In the genomic region with DNA sequence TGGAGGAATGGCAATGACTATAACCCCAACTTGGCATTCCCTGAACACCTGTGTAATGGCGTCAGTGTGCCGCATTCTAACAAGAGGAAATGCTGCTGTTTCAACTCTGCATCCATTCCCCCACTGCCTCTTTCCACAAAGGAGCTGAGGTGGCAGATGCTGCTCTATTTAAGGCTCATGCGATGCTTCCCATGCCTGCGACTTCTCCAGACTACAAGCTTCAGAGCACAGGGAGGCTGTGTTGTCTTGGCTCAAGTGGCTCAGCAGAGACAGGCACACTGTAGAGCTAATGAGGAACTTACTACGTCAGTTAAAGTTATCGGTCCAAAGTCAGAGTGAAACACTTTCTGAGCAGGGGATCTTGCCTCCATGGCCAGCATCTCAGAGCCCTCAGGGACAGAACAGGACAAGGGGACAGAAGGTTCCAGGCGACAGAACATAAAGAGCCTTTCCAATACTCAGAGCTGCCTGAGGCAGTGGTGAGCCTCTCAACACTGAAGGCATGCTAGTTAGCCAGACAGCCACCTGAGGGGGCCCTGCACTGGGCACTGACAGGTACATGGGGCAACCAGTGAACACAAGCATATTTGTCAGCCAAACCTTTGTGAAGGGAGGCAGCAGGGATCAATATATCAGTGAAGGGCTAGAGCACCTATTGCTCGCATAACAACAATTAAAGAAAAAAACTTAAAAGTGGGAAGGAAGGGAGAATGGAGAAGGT, we compare ENCODE assay signal across 1 cellular context.
TF ChIP-seq lines count a peak whose summit lies in the region.

No MANE protein-coding gene starts in this region.

TF ChIP-seq in SK-N-SH, 30 proteins besides CTCF, POLR2A, EP300 and RAD21:
- TF ChIP-seq, protein P1, sequence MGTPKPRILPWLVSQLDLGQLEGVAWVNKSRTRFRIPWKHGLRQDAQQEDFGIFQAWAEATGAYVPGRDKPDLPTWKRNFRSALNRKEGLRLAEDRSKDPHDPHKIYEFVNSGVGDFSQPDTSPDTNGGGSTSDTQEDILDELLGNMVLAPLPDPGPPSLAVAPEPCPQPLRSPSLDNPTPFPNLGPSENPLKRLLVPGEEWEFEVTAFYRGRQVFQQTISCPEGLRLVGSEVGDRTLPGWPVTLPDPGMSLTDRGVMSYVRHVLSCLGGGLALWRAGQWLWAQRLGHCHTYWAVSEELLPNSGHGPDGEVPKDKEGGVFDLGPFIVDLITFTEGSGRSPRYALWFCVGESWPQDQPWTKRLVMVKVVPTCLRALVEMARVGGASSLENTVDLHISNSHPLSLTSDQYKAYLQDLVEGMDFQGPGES (IDR thresholded peaks at IDR 0.05; ENCODE audit: low read depth, low read length): no peak
- TF ChIP-seq GABPA (IDR thresholded peaks at IDR 0.05; ENCODE audit: low read depth) (no peak), GATA2 (CRISPR knock-in tag; IDR thresholded peaks at IDR 0.05) (no peak), FOSL2 (IDR thresholded peaks at IDR 0.05; ENCODE audit: borderline replicate concordance, low read depth) (no peak), FOXJ3 (CRISPR knock-in tag; IDR thresholded peaks at IDR 0.05) (no peak), FOXM1 (IDR thresholded peaks at IDR 0.05; ENCODE audit: low read depth) (no peak), SMC3 (IDR thresholded peaks at IDR 0.05; ENCODE audit: low read depth, low read length) (no peak), TAF1 (IDR thresholded peaks at IDR 0.05; ENCODE audit: borderline replicate concordance, low read depth, low read length) (no peak), RCOR1 (IDR thresholded peaks at IDR 0.05; ENCODE audit: low read length) (no peak), ELF1 (IDR thresholded peaks at IDR 0.05) (no peak)
- TF ChIP-seq, protein P2, sequence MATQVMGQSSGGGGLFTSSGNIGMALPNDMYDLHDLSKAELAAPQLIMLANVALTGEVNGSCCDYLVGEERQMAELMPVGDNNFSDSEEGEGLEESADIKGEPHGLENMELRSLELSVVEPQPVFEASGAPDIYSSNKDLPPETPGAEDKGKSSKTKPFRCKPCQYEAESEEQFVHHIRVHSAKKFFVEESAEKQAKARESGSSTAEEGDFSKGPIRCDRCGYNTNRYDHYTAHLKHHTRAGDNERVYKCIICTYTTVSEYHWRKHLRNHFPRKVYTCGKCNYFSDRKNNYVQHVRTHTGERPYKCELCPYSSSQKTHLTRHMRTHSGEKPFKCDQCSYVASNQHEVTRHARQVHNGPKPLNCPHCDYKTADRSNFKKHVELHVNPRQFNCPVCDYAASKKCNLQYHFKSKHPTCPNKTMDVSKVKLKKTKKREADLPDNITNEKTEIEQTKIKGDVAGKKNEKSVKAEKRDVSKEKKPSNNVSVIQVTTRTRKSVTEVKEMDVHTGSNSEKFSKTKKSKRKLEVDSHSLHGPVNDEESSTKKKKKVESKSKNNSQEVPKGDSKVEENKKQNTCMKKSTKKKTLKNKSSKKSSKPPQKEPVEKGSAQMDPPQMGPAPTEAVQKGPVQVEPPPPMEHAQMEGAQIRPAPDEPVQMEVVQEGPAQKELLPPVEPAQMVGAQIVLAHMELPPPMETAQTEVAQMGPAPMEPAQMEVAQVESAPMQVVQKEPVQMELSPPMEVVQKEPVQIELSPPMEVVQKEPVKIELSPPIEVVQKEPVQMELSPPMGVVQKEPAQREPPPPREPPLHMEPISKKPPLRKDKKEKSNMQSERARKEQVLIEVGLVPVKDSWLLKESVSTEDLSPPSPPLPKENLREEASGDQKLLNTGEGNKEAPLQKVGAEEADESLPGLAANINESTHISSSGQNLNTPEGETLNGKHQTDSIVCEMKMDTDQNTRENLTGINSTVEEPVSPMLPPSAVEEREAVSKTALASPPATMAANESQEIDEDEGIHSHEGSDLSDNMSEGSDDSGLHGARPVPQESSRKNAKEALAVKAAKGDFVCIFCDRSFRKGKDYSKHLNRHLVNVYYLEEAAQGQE (IDR thresholded peaks at IDR 0.05; ENCODE audit: low read depth, low read length): no peak
- TF ChIP-seq, protein P3, sequence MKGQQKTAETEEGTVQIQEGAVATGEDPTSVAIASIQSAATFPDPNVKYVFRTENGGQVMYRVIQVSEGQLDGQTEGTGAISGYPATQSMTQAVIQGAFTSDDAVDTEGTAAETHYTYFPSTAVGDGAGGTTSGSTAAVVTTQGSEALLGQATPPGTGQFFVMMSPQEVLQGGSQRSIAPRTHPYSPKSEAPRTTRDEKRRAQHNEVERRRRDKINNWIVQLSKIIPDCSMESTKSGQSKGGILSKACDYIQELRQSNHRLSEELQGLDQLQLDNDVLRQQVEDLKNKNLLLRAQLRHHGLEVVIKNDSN (IDR thresholded peaks at IDR 0.05; ENCODE audit: borderline replicate concordance, low read depth): no peak
- TF ChIP-seq, protein P4, sequence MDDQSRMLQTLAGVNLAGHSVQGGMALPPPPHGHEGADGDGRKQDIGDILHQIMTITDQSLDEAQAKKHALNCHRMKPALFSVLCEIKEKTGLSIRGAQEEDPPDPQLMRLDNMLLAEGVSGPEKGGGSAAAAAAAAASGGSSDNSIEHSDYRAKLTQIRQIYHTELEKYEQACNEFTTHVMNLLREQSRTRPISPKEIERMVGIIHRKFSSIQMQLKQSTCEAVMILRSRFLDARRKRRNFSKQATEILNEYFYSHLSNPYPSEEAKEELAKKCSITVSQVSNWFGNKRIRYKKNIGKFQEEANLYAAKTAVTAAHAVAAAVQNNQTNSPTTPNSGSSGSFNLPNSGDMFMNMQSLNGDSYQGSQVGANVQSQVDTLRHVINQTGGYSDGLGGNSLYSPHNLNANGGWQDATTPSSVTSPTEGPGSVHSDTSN (IDR thresholded peaks at IDR 0.05): no peak
- TF ChIP-seq, protein P5, sequence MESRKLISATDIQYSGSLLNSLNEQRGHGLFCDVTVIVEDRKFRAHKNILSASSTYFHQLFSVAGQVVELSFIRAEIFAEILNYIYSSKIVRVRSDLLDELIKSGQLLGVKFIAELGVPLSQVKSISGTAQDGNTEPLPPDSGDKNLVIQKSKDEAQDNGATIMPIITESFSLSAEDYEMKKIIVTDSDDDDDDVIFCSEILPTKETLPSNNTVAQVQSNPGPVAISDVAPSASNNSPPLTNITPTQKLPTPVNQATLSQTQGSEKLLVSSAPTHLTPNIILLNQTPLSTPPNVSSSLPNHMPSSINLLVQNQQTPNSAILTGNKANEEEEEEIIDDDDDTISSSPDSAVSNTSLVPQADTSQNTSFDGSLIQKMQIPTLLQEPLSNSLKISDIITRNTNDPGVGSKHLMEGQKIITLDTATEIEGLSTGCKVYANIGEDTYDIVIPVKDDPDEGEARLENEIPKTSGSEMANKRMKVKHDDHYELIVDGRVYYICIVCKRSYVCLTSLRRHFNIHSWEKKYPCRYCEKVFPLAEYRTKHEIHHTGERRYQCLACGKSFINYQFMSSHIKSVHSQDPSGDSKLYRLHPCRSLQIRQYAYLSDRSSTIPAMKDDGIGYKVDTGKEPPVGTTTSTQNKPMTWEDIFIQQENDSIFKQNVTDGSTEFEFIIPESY (IDR thresholded peaks at IDR 0.05; ENCODE audit: borderline replicate concordance, low read depth): no peak
